22 cellular contexts compared by ENCODE assay signal in the genomic region with DNA sequence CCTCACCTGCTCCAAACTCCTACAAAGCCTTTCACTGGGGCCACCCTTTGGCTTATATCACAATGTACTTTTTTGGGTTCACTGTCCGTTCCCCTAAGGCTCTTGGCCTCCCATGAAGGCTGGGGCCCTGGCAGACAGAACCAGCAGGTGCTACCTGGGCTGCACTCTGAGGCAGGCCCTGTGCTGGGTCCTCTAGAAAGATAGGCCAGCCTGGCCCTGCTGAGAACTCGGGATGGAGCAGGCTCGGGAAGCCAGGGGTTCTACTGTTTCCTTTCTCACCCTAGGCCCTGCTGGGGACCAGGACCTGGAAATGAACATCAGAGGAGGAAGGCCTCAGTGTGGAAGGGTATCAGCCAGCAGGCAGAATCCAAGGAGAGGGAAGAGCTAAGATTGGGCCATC.
DNase-seq lines count a peak whose midpoint lies in the region; ATAC-seq, FAIRE-seq and TF ChIP-seq lines count a peak whose summit lies in the region.
"Had no signal": no experiment of that assay in that cellular context is flagged by ENCODE, and none has a peak within 500 bp of the region (broad histone marks: within the 10 kb centered on the region; RNA-seq: fewer than 3 reads in every experiment).

No MANE protein-coding gene starts in this region.

- no peaks in the 10 kb centered on the region for H3K9me3 ChIP-seq in right lobe of liver
- H3K9me3 ChIP-seq in HepG2 (ENCODE audit: low read length), result no peaks in the 10 kb centered on the region
- no peaks in the 10 kb centered on the region for H3K9me3 ChIP-seq in gastroesophageal sphincter
- H3K9me3 ChIP-seq: Caco-2, Peyer's patch had no signal

- POLR2A ChIA-PET in HepG2 (lab: Yijun Ruan, JAX), result no interaction called here

- in situ Hi-C loops in HepG2 (cut with HindIII; ENCODE audit: extremely low pct_ligation_motif_present, low pct_unique_long_range_greater_than_20kb), result no loop called here
- in situ Hi-C loops in ACHN (cut with HindIII; ENCODE audit: low pct_ligation_motif_present, low pct_unique_long_range_greater_than_20kb, low sequenced_read_pairs), result no loop called here

- H3K9ac ChIP-seq in HepG2 (ENCODE audit: insufficient read depth, low read depth, low read length) (no peak overlapping the region), rectal smooth muscle tissue (ENCODE audit: low read length) (no peak overlapping the region)

- TF ChIP-seq CTCF in right lobe of liver (IDR thresholded peaks at IDR 0.05), result no peak
- no peak for TF ChIP-seq CTCF in HepG2 (CRISPR knock-in tag; IDR thresholded peaks at IDR 0.05)
- no peak for TF ChIP-seq CTCF in gastroesophageal sphincter (IDR thresholded peaks at IDR 0.05)

- no TSS peak for BruUV-seq in HepG2 (replicated peaks; lab: Mats Ljungman, UMichigan)

- no peaks in the 10 kb centered on the region for H4K20me1 ChIP-seq in HepG2 (ENCODE audit: insufficient read depth, low read length)

- WGBS in right lobe of liver (ENCODE audit: insufficient coverage, low coverage, low lambda C conversion rate, missing lambda C conversion rate), result 92% methylated on average over 2 of the region's 3 CpGs
- WGBS in HepG2 (ENCODE audit: low lambda C conversion rate), result 8% methylated on average over 3 of the region's 3 CpGs
- WGBS in gastroesophageal sphincter (ENCODE audit: low coverage in 1 of 2), 2 donors, result no CpG with 5 or more reads among the region's 3 CpGs

- FAIRE-seq in HepG2 (lab: Jason Lieb, UNC), result no peak
- FAIRE-seq: H1 had no signal

- intact Hi-C loops in right lobe of liver (cut with DNase I) (no loop called here), HepG2 (cut with micrococcal nuclease; ENCODE audit: unreplicated experiment) (no loop called here), left colon (cut with DNase I, micrococcal nuclease) (no loop called here)

- H3K79me2 ChIP-seq in HepG2 (ENCODE audit: insufficient read depth, low read length), result no peaks in the 10 kb centered on the region

- TF ChIP-seq RAD21 in HepG2 (CRISPR knock-in tag; IDR thresholded peaks at IDR 0.05), result no peak

- TF ChIP-seq POLR2A in right lobe of liver (IDR thresholded peaks at IDR 0.05), result no peak
- TF ChIP-seq POLR2A in HepG2 (IDR thresholded peaks at IDR 0.05; ENCODE audit: insufficient read depth in 1 of 2, low read depth in 2 of 2, low read length in 2 of 2), result no peak
- no peak for TF ChIP-seq POLR2A in gastroesophageal sphincter (IDR thresholded peaks at IDR 0.05)

- DNase-seq in right lobe of liver (peak in 2 of 3 donors; percentile 7 to 14), HepG2 (ENCODE audit: low spot score) (no peak), NCI-H2227 (lab: John Stamatoyannopoulos, UW; ENCODE audit: unreplicated experiment) (no peak), ACHN (no peak), left colon (no peak)
- DNase-seq: AML-193; Caco-2; CD4-positive, CD25-positive, alpha-beta regulatory T cell; DMS153; EL; KG1; NCI-H1048; NCI-H1436 treated with DMSO at 0.1 percent for 48 hours; NCI-H2029 treated with DMSO at 0.1 percent for 48 hours; NCI-H2171 treated with DMSO at 0.1 percent for 48 hours; NCI-H510A; NCI-H82; Peyer's patch had no signal

- no peaks in the 10 kb centered on the region for H3K36me3 ChIP-seq in right lobe of liver
- H3K36me3 ChIP-seq in HepG2 (replicated peaks in 1 of 2; ENCODE audit: control insufficient read depth in 1 of 2, insufficient read depth in 2 of 2, low read length in 2 of 2), result no peaks in the 10 kb centered on the region
- no peaks in the 10 kb centered on the region for H3K36me3 ChIP-seq in gastroesophageal sphincter
- no peaks in the 10 kb centered on the region for H3K36me3 ChIP-seq in rectal smooth muscle tissue (ENCODE audit: control insufficient read depth, insufficient read depth, low read length)
- H3K36me3 ChIP-seq: Peyer's patch had no signal

- no peak overlapping the region for H3K27ac ChIP-seq in right lobe of liver
- no peak overlapping the region for H3K27ac ChIP-seq in HepG2 (ENCODE audit: extremely low read length, insufficient read depth, low read length)
- H3K27ac ChIP-seq in gastroesophageal sphincter, result peak overlapping the region in 3 of 4 donors; percentile 84 to 89 (median 88)
- H3K27ac ChIP-seq in rectal smooth muscle tissue (ENCODE audit: low read depth, low read length), result peak overlapping the region; percentile 89
- H3K27ac ChIP-seq: Peyer's patch had no signal

- TF ChIP-seq EP300 in HepG2 (IDR thresholded peaks at IDR 0.05; ENCODE audit: low read depth in 2 of 2, low read length in 2 of 2), result no peak
- TF ChIP-seq EP300 in HepG2 (CRISPR knock-in tag; IDR thresholded peaks at IDR 0.05; ENCODE audit: borderline replicate concordance), result no peak
- TF ChIP-seq EP300 in gastroesophageal sphincter (IDR thresholded peaks at IDR 0.05), result no peak

- CTCF ChIA-PET in HepG2 (lab: Yijun Ruan, JAX; ENCODE audit: low intra/inter-chr PET ratio, low total read pairs), result no interaction called here

- H3K4me3 ChIP-seq in right lobe of liver (no peak overlapping the region), HepG2 (replicated peaks in 1 of 3; ENCODE audit: insufficient read depth in 1 of 3, low read depth in 2 of 3, low read length in 3 of 3) (no peak overlapping the region), gastroesophageal sphincter (no peak overlapping the region), rectal smooth muscle tissue (ENCODE audit: low read length) (no peak overlapping the region)
- H3K4me3 ChIP-seq: Peyer's patch had no signal

- ATAC-seq in right lobe of liver (no peak), HepG2 (no peak), gastroesophageal sphincter (no peak), GM19035 (IDR thresholded peaks at IDR 0.05; ENCODE audit: unreplicated experiment) (no peak), left colon (no peak)

- H3K4me2 ChIP-seq in HepG2 (ENCODE audit: low read depth, low read length), result no peak overlapping the region

- no peaks in the 10 kb centered on the region for H3K27me3 ChIP-seq in right lobe of liver
- H3K27me3 ChIP-seq in HepG2 (ENCODE audit: control insufficient read depth in 1 of 2, insufficient read depth in 2 of 2, low read length in 2 of 2), result peaks cover 0 to 26% of the 10 kb centered on the region in 2 experiments; a peak in 2 of 5 replicates
- no peaks in the 10 kb centered on the region for H3K27me3 ChIP-seq in gastroesophageal sphincter
- no peaks in the 10 kb centered on the region for H3K27me3 ChIP-seq in rectal smooth muscle tissue (ENCODE audit: control insufficient read depth, insufficient read depth, low read length)
- H3K27me3 ChIP-seq: Peyer's patch had no signal

- H3K4me1 ChIP-seq in right lobe of liver (peaks cover 0 to 10% (median 4%) of the 10 kb centered on the region in 4 donors), HepG2 (ENCODE audit: insufficient read depth, low read length) (peaks cover 50% of the 10 kb centered on the region), gastroesophageal sphincter (peaks cover 0 to 95% (median 49%) of the 10 kb centered on the region in 3 donors), rectal smooth muscle tissue (ENCODE audit: control insufficient read depth, insufficient read depth, low read length) (peaks cover 52% of the 10 kb centered on the region)

- H2AFZ ChIP-seq in HepG2 (ENCODE audit: low read length), result no peak overlapping the region

TF ChIP-seq in HepG2, 621 proteins besides CTCF, POLR2A, EP300 and RAD21 (continues in another document):
- TF ChIP-seq, protein P1, sequence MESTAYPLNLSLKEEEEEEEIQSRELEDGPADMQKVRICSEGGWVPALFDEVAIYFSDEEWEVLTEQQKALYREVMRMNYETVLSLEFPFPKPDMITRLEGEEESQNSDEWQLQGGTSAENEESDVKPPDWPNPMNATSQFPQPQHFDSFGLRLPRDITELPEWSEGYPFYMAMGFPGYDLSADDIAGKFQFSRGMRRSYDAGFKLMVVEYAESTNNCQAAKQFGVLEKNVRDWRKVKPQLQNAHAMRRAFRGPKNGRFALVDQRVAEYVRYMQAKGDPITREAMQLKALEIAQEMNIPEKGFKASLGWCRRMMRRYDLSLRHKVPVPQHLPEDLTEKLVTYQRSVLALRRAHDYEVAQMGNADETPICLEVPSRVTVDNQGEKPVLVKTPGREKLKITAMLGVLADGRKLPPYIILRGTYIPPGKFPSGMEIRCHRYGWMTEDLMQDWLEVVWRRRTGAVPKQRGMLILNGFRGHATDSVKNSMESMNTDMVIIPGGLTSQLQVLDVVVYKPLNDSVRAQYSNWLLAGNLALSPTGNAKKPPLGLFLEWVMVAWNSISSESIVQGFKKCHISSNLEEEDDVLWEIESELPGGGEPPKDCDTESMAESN (CRISPR knock-in tag; conservative IDR thresholded peaks at IDR 0.05), result no peak
- TF ChIP-seq, protein P2, sequence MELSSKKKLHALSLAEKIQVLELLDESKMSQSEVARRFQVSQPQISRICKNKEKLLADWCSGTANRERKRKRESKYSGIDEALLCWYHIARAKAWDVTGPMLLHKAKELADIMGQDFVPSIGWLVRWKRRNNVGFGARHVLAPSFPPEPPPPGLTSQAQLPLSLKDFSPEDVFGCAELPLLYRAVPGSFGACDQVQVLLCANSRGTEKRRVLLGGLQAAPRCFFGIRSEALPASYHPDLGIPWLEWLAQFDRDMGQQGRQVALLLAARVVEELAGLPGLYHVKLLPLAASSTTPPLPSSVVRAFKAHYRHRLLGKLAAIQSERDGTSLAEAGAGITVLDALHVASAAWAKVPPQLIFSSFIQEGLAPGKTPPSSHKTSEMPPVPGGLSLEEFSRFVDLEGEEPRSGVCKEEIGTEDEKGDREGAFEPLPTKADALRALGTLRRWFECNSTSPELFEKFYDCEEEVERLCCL (CRISPR knock-in tag; IDR thresholded peaks at IDR 0.05; ENCODE audit: borderline replicate concordance), result no peak
- TF ChIP-seq, protein P3, sequence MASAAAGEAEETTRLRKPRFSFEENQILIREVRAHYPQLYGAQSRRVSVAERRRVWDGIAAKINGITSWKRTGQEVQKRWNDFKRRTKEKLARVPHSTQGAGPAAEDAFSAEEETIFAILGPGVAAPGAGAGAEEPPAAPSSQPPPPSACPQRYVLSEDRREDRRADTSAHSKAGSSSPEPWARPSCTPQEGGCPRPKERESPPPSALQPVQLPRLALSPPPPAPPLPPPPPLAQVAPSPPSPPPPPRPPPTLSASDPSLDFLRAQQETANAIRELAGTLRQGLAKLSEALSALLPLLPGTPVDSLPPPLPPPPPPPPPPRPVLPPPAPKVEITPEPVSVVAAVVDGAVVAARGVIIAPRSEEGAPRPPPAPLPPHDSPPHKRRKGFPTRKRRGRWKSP (CRISPR knock-in tag; IDR thresholded peaks at IDR 0.05), result no peak
- TF ChIP-seq TBL1XR1 (IDR thresholded peaks at IDR 0.05; ENCODE audit: borderline replicate concordance, low read length, partially characterized antibody) (no peak), RAD51 (IDR thresholded peaks at IDR 0.05; ENCODE audit: borderline replicate concordance) (no peak), NFIC (IDR thresholded peaks at IDR 0.05; ENCODE audit: low read length) (no peak), ELF4 (CRISPR knock-in tag; IDR thresholded peaks at IDR 0.05; ENCODE audit: borderline replicate concordance) (no peak), CAMTA2 (CRISPR knock-in tag; IDR thresholded peaks at IDR 0.05; ENCODE audit: borderline replicate concordance) (no peak), REXO4 (CRISPR knock-in tag; IDR thresholded peaks at IDR 0.05; ENCODE audit: borderline replicate concordance) (no peak), ZNF674 (CRISPR knock-in tag; IDR thresholded peaks at IDR 0.05; ENCODE audit: low read depth) (no peak), NFKBIZ (CRISPR knock-in tag; IDR thresholded peaks at IDR 0.05) (no peak), MYC (CRISPR knock-in tag; IDR thresholded peaks at IDR 0.05; ENCODE audit: borderline replicate concordance) (no peak)

Comparison
In these comparisons a context has a peak if more than half of its experiments do, and no peak if none do; other contexts are left out.
1. DNase-seq: peak in right lobe of liver (2 of 3); none in HepG2 (single experiment), NCI-H2227 (single experiment), ACHN (single experiment) and left colon (0 of 2).
2. H3K27ac ChIP-seq: peak in gastroesophageal sphincter (3 of 4) and rectal smooth muscle tissue (single experiment); none in right lobe of liver (0 of 3) and HepG2 (single experiment).